ENCODE assay signal across 21 cellular contexts in the genomic region with DNA sequence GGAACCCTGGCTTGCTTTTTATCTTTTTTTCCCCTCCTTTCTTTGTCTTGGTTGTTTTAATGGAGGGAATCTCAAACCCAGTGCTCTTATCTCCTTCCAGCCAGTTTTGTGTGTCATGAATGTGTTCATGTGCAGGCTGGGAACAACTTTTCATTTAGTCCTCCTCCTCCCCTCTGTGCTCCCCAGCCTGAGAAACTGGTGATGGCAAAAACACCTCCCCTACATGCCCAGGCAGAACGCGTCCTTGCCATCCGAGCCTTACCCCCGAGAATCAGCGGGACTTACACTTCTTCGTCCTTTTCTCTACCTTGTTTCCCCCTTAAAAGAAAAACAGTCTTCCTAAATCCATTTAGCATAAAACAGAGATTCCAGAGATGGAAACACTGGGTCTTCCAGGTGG. TPM values are rescaled to one million over a fixed set of nuclear protein-coding genes. Genes with fewer than 3 reads are reported as not detected.
DNase-seq lines count a peak whose midpoint lies in the region; ATAC-seq and TF ChIP-seq lines count a peak whose summit lies in the region.
"Had no signal": no experiment of that assay in that cellular context is flagged by ENCODE, and none has a peak within 500 bp of the region (broad histone marks: within the 10 kb centered on the region; RNA-seq: fewer than 3 reads in every experiment).

No MANE protein-coding gene starts in this region.

- no peak overlapping the region for H2BK5ac ChIP-seq in H9 (ENCODE audit: insufficient read length, low read length)

- TF ChIP-seq CTCF in H9 (conservative IDR thresholded peaks at IDR 0.05) (no peak), HFFc6 (IDR thresholded peaks at IDR 0.05) (no peak), GM10248 (IDR thresholded peaks at IDR 0.05; ENCODE audit: control extremely low read depth, extremely low read depth, low read depth, missing control alignments) (no peak)

- WGBS in H9 (ENCODE audit: extremely low coverage, insufficient read length, low lambda C conversion rate), result no CpG with 5 or more reads among the region's 6 CpGs

- H2BK12ac ChIP-seq in H9 (ENCODE audit: insufficient read length, low read depth, low read length), result no peak overlapping the region

- H3K23me2 ChIP-seq in H9 (ENCODE audit: insufficient read length, low read depth, low read length, poor library complexity, severe bottlenecking), result no peaks in the 10 kb centered on the region

- no peak overlapping the region for H3K14ac ChIP-seq in H9 (ENCODE audit: insufficient read depth, low read length)

- H3K36me3 Mint-ChIP-seq in H9 (ENCODE audit: insufficient read depth in 1 of 3, low read depth in 3 of 3) (no peaks in the 10 kb centered on the region), HFFc6 (ENCODE audit: low read depth) (no peaks in the 10 kb centered on the region)
- H3K36me3 Mint-ChIP-seq in activated T-cell treated with anti-CD3 and anti-CD28 coated beads, Interleukin-2, amount 50 U/mL, for 4 hours (ENCODE audit: insufficient read depth), result no peaks in the 10 kb centered on the region
- H3K36me3 Mint-ChIP-seq: stimulated activated memory B cell treated with anti-CD40 and anti-IgM and Interleukin-4, amounts not matched to agents 10 μg/mL and 1 μg/mL and 100 μg/mL, for 72 hours had no signal

- H3K9me3 ChIP-seq in H9 (ENCODE audit: control insufficient read depth, low read depth, low read length) (no peaks in the 10 kb centered on the region), adipocyte (ENCODE audit: control insufficient read depth, low read length) (no peaks in the 10 kb centered on the region), skeletal muscle tissue (ENCODE audit: control insufficient read depth in 3 of 3, low read length in 3 of 3) (no peaks in the 10 kb centered on the region)
- H3K9me3 ChIP-seq: ascending aorta, thyroid gland had no signal

- H3K23ac ChIP-seq in H9 (ENCODE audit: insufficient read length, low read depth, low read length), result no peak overlapping the region

- peak overlapping the region; percentile 32 to 61 (median 41); a peak in 3 of 7 replicates for H3K27ac Mint-ChIP-seq in H9
- no peak overlapping the region for H3K27ac Mint-ChIP-seq in HFFc6
- H3K27ac Mint-ChIP-seq: activated naive CD4-positive, alpha-beta T cell treated with anti-CD3 and anti-CD28 coated beads for 36 hours; stimulated activated memory B cell treated with anti-CD40 and anti-IgM and Interleukin-4, amounts not matched to agents 10 μg/mL and 1 μg/mL and 100 μg/mL, for 72 hours had no signal

- H2BK20ac ChIP-seq in H9 (ENCODE audit: low read depth, low read length, poor library complexity, severe bottlenecking), result no peak overlapping the region

- H3K4me2 ChIP-seq in H9 (ENCODE audit: insufficient read depth, insufficient read length, low read length), result no peak overlapping the region
- H3K4me2 ChIP-seq: GM23338 had no signal

- no peak overlapping the region for H3K18ac ChIP-seq in H9 (ENCODE audit: insufficient read length, low read depth, low read length)

- H3K27ac ChIP-seq in H9 (ENCODE audit: insufficient read length, low read depth, low read length) (no peak overlapping the region), skeletal muscle tissue (ENCODE audit: low read depth, low read length) (peak overlapping the region; percentile 25)
- H3K27ac ChIP-seq: ascending aorta had no signal

- CTCF ChIA-PET in GM10248 (lab: Yijun Ruan, JAX), result interaction anchor here (2.0 to 20.1 kb wide), 2 partner anchors 12 to 22 kb away, joined by 7 to 345 read pairs; partner anchors contain the start of genes SEMA3G and TNNC1

- H3K56ac ChIP-seq in H9 (ENCODE audit: insufficient read length, low read depth, low read length), result no peak overlapping the region

- no peak overlapping the region for H4K5ac ChIP-seq in H9 (ENCODE audit: insufficient read length, low read depth, low read length)

- H4K8ac ChIP-seq in H9 (replicated peaks; ENCODE audit: insufficient read length, low read depth, low read length), result no peak overlapping the region

- H3K4me1 ChIP-seq in H9 (ENCODE audit: insufficient read depth, low read length), result no peaks in the 10 kb centered on the region
- peaks cover 58% of the 10 kb centered on the region for H3K4me1 ChIP-seq in adipocyte (ENCODE audit: control insufficient read depth, insufficient read depth, low read length)
- H3K4me1 ChIP-seq in skeletal muscle tissue (ENCODE audit: control insufficient read depth in 3 of 3, insufficient read depth in 3 of 3, low read length in 3 of 3), result peaks cover 17 to 40% (median 23%) of the 10 kb centered on the region in 3 donors
- H3K4me1 ChIP-seq: ascending aorta had no signal

- H2BK120ac ChIP-seq in H9 (ENCODE audit: low read depth, low read length, poor library complexity, severe bottlenecking), result no peak overlapping the region

- no peaks in the 10 kb centered on the region for H3K79me2 ChIP-seq in H9 (ENCODE audit: insufficient read depth, low read length)

- no peak overlapping the region for H2AFZ ChIP-seq in H9 (ENCODE audit: low read length)
- H2AFZ ChIP-seq: GM23338 had no signal

- H3K79me1 ChIP-seq in H9 (ENCODE audit: insufficient read depth, low read depth, low read length, poor library complexity, severe bottlenecking), result no peaks in the 10 kb centered on the region

- H2AK5ac ChIP-seq in H9 (ENCODE audit: insufficient read length, low read length), result no peak overlapping the region

- DNase-seq in H9 (no peak), adipocyte (ENCODE audit: low read depth) (no peak), islet precursor cell (peak; percentile 29), HFFc6 (no peak), GM10248 (ENCODE audit: extremely low spot score) (no peak)
- DNase-seq in activated T-cell treated with anti-CD3 and anti-CD28 coated beads, Interleukin-2, amount 50 U/mL, for 4 hours, result no peak
- DNase-seq: activated CD4-positive, alpha-beta T cell treated with anti-CD3 and anti-CD28 coated beads, Interleukin-2, amount 50 U/mL, for 4 hours; activated naive CD4-positive, alpha-beta T cell treated with anti-CD3 and anti-CD28 coated beads for 36 hours; hypothalamus; midbrain; NCI-H1436; NCI-H2171 treated with DMSO at 0.1 percent for 48 hours; NCI-H526 treated with DMSO at 0.1 percent for 48 hours; SIG-M5; T-helper 1 cell; thyroid gland had no signal

- no peak overlapping the region for H2BK15ac ChIP-seq in H9 (ENCODE audit: low read depth, low read length)

- H3K4me3 Mint-ChIP-seq in H9, result no peak overlapping the region
- H3K4me3 Mint-ChIP-seq in activated T-cell treated with anti-CD3 and anti-CD28 coated beads, Interleukin-2, amount 50 U/mL, for 4 hours, result no peak overlapping the region
- H3K4me3 Mint-ChIP-seq in HFFc6, result no peak overlapping the region
- H3K4me3 Mint-ChIP-seq: activated naive CD4-positive, alpha-beta T cell treated with anti-CD3 and anti-CD28 coated beads for 36 hours; GM23338; stimulated activated memory B cell treated with anti-CD40 and anti-IgM and Interleukin-4, amounts not matched to agents 10 μg/mL and 1 μg/mL and 100 μg/mL, for 72 hours had no signal

- no peaks in the 10 kb centered on the region for H3K27me3 ChIP-seq in H9 (ENCODE audit: insufficient read depth, low read length)
- no peaks in the 10 kb centered on the region for H3K27me3 ChIP-seq in adipocyte (replicated peaks; ENCODE audit: control insufficient read depth, insufficient read depth, low read length)
- H3K27me3 ChIP-seq in skeletal muscle tissue (ENCODE audit: control insufficient read depth in 3 of 3, insufficient read depth in 3 of 3, low read length in 3 of 3), result no peaks in the 10 kb centered on the region
- H3K27me3 ChIP-seq: ascending aorta, thyroid gland had no signal

- H3K27me3 Mint-ChIP-seq in H9 (ENCODE audit: low read depth) (peaks cover 2% of the 10 kb centered on the region; the same call in 1 of the 2 replicates), HFFc6 (ENCODE audit: insufficient read depth) (peaks cover 31% of the 10 kb centered on the region)
- no peaks in the 10 kb centered on the region for H3K27me3 Mint-ChIP-seq in activated T-cell treated with anti-CD3 and anti-CD28 coated beads, Interleukin-2, amount 50 U/mL, for 4 hours (ENCODE audit: low read depth)

- H3K4me1 Mint-ChIP-seq in H9 (peaks cover 14 to 27% of the 10 kb centered on the region in 2 experiments), HFFc6 (ENCODE audit: low read depth) (peaks cover 6% of the 10 kb centered on the region; the same call in 1 of the 2 replicates)
- peaks cover 3% of the 10 kb centered on the region for H3K4me1 Mint-ChIP-seq in activated T-cell treated with anti-CD3 and anti-CD28 coated beads, Interleukin-2, amount 50 U/mL, for 4 hours (ENCODE audit: low read depth)
- H3K4me1 Mint-ChIP-seq: stimulated activated memory B cell treated with anti-CD40 and anti-IgM and Interleukin-4, amounts not matched to agents 10 μg/mL and 1 μg/mL and 100 μg/mL, for 72 hours had no signal

- no peak overlapping the region for H3K4me3 ChIP-seq in adipocyte (ENCODE audit: low read length)
- no peak overlapping the region for H3K4me3 ChIP-seq in skeletal muscle tissue (ENCODE audit: low read length in 3 of 3)
- H3K4me3 ChIP-seq: ascending aorta, GM23338, thyroid gland had no signal

- H4K20me1 ChIP-seq in H9 (ENCODE audit: control insufficient read depth, insufficient read depth, insufficient read length), result no peaks in the 10 kb centered on the region

- H3K4ac ChIP-seq in H9 (ENCODE audit: low read depth, low read length), result no peak overlapping the region

- peaks cover 7% of the 10 kb centered on the region for H3K36me3 ChIP-seq in adipocyte (ENCODE audit: control insufficient read depth, insufficient read depth, low read length, severe bottlenecking)
- H3K36me3 ChIP-seq in skeletal muscle tissue (ENCODE audit: control insufficient read depth in 3 of 3, insufficient read depth in 3 of 3, low read length in 3 of 3), result peaks cover 0 to 4% (median 0%) of the 10 kb centered on the region in 3 donors
- H3K36me3 ChIP-seq: ascending aorta, thyroid gland had no signal

- H3K9me3 Mint-ChIP-seq in H9 (no peaks in the 10 kb centered on the region), HFFc6 (no peaks in the 10 kb centered on the region)
- no peaks in the 10 kb centered on the region for H3K9me3 Mint-ChIP-seq in activated T-cell treated with anti-CD3 and anti-CD28 coated beads, Interleukin-2, amount 50 U/mL, for 4 hours
- H3K9me3 Mint-ChIP-seq: activated naive CD4-positive, alpha-beta T cell treated with anti-CD3 and anti-CD28 coated beads for 36 hours; GM23338; stimulated activated memory B cell treated with anti-CD40 and anti-IgM and Interleukin-4, amounts not matched to agents 10 μg/mL and 1 μg/mL and 100 μg/mL, for 72 hours had no signal

- no peak overlapping the region for H3T11ph ChIP-seq in H9 (ENCODE audit: low read length)

- no peak overlapping the region for H4K91ac ChIP-seq in H9 (ENCODE audit: insufficient read length, low read depth, low read length)

- ATAC-seq in activated T-cell treated with anti-CD3 and anti-CD28 coated beads, Interleukin-2, amount 50 U/mL, for 4 hours, result no peak
- ATAC-seq in GM18861 (IDR thresholded peaks at IDR 0.05; ENCODE audit: unreplicated experiment), result no peak
- ATAC-seq: GM23338; stimulated activated memory B cell treated with anti-CD40 and anti-IgM and Interleukin-4, amounts not matched to agents 10 μg/mL and 1 μg/mL and 100 μg/mL, for 72 hours had no signal

- H3K9ac ChIP-seq in H9 (ENCODE audit: extremely low read depth, insufficient read length, low read length) (no peak overlapping the region), adipocyte (ENCODE audit: low read length) (peak overlapping the region; percentile 59), skeletal muscle tissue (ENCODE audit: low read depth in 1 of 3, low read length in 3 of 3) (peak overlapping the region in 1 of 3 donors; percentile 40)

- POLR2A ChIA-PET in GM10248 (lab: Yijun Ruan, JAX), result no interaction called here

RNA-seq across cellular contexts. Expression of gene SEMA3G, which starts 10.8 kb away (rescaled TPM):
- total RNA-seq in H9 (2021) (1.7 and 2.4 TPM in 2 replicates), skeletal muscle tissue (4.7 TPM)
- total RNA-seq in activated T-cell treated with anti-CD3 and anti-CD28 coated beads, Interleukin-2, amount 50 U/mL, for 4 hours, result under 1 TPM; 0.05 to 0.24 (median 0.08) TPM
- total RNA-seq in HFFc6 (2021; fragmentation: NEBNext Ultra II Directional; extraction: Animal tissue kit (Norgen Biotek cat#: 25700)), result not detected
- total RNA-seq: activated naive CD4-positive, alpha-beta T cell treated with anti-CD3 and anti-CD28 coated beads for 36 hours had no signal

RNA-seq across cellular contexts. Expression of gene TNNC1, which starts 19.8 kb away (rescaled TPM):
- total RNA-seq in H9 (2021) (5.6 and 7.7 TPM in 2 replicates), skeletal muscle tissue (461 TPM)
- total RNA-seq in activated T-cell treated with anti-CD3 and anti-CD28 coated beads, Interleukin-2, amount 50 U/mL, for 4 hours, result 1 to 10 TPM in 2 of 3 donors, under 1 TPM in 1; 0.46 to 1.4 (median 1.1) TPM
- under 1 TPM in 4 of 6 experiments, not detected in 2; 0.35 to 0.55 (median 0.53) TPM for total RNA-seq in HFFc6 (2021; fragmentation: NEBNext Ultra II Directional; extraction: Animal tissue kit (Norgen Biotek cat#: 25700))

RNA-seq across cellular contexts. Expression of gene NISCH, which starts 21.3 kb away (rescaled TPM):
- total RNA-seq in H9 (2021) (99.0 and 104 TPM in 2 replicates), skeletal muscle tissue (43.3 TPM)
- total RNA-seq in activated T-cell treated with anti-CD3 and anti-CD28 coated beads, Interleukin-2, amount 50 U/mL, for 4 hours, result 10 to 100 TPM; 60.2 to 69.1 (median 67.9) TPM
- 10 to 100 TPM; 46.4 to 62.5 (median 55.8) TPM for total RNA-seq in HFFc6 (2021; fragmentation: NEBNext Ultra II Directional; extraction: Animal tissue kit (Norgen Biotek cat#: 25700))

RNA-seq across cellular contexts. Expression of gene PHF7, which starts 23.6 kb away (rescaled TPM):
- total RNA-seq in H9 (2021) (9.4 and 9.9 TPM in 2 replicates), skeletal muscle tissue (5.2 TPM)
- 1 to 10 TPM; 3.6 to 5.0 (median 4.8) TPM for total RNA-seq in activated T-cell treated with anti-CD3 and anti-CD28 coated beads, Interleukin-2, amount 50 U/mL, for 4 hours
- total RNA-seq in HFFc6 (2021; fragmentation: NEBNext Ultra II Directional; extraction: Animal tissue kit (Norgen Biotek cat#: 25700)), result 1 to 10 TPM; 2.9 to 5.0 (median 4.2) TPM
- total RNA-seq: ascending aorta had no signal

RNA-seq across cellular contexts. Expression of gene BAP1, which starts 24.3 kb away (rescaled TPM):
- total RNA-seq in H9 (2021), result 79.6 and 84.1 TPM in 2 replicates
- 60.0 TPM for total RNA-seq in skeletal muscle tissue
- 100 to 1,000 TPM; 117 to 130 (median 127) TPM for total RNA-seq in activated T-cell treated with anti-CD3 and anti-CD28 coated beads, Interleukin-2, amount 50 U/mL, for 4 hours
- 10 to 100 TPM; 58.5 to 72.8 (median 64.1) TPM for total RNA-seq in HFFc6 (2021; fragmentation: NEBNext Ultra II Directional; extraction: Animal tissue kit (Norgen Biotek cat#: 25700))

Comparison
In these comparisons a context has a peak if more than half of its experiments do, and no peak if none do; other contexts are left out.
1. RNA of gene TNNC1, which starts 19.8 kb away (total RNA-seq): 461 TPM in skeletal muscle tissue (single experiment); 5.6 to 7.7 TPM in H9, 0.46 to 1.4 TPM in activated T-cell treated with anti-CD3 and anti-CD28 coated beads, Interleukin-2, amount 50 U/mL, for 4 hours and 0.35 to 0.55 TPM in HFFc6; every median in the first group is over 10 times any median in the second.